Comparison of ENCODE assay signal across 8 cellular contexts in genomic region chr20:44618318-44618731, GRCh38. TPM values are rescaled to one million over a fixed set of nuclear protein-coding genes. Genes with fewer than 3 reads are reported as not detected.
DNase-seq lines count a peak whose midpoint lies in the region; ATAC-seq lines count a peak whose summit lies in the region.

No MANE protein-coding gene starts in this region.

- intact Hi-C loops in activated CD4-positive, alpha-beta T cell treated with anti-CD3 and anti-CD28 coated beads, Interleukin-2, amount 10 ng/mL, durations not matched to agents 24 days and 14 days (cut with micrococcal nuclease) = no loop called here

- peak; percentile 35 for ATAC-seq in GM18861 (IDR thresholded peaks at IDR 0.05; ENCODE audit: unreplicated experiment)
- ATAC-seq in HG03442 (IDR thresholded peaks at IDR 0.05; ENCODE audit: unreplicated experiment) = no peak

- H3K27me3 Mint-ChIP-seq in activated CD4-positive, alpha-beta T cell treated with anti-CD3 and anti-CD28 coated beads, Interleukin-2, amount 10 ng/mL, durations not matched to agents 24 days and 14 days = no peaks in the 10 kb centered on the region

- H3K9me3 Mint-ChIP-seq in activated CD4-positive, alpha-beta T cell treated with anti-CD3 and anti-CD28 coated beads, Interleukin-2, amount 10 ng/mL, durations not matched to agents 24 days and 14 days = peaks cover 2% of the 10 kb centered on the region

- peak; percentile 60 for DNase-seq in activated CD4-positive, alpha-beta T cell treated with anti-CD3 and anti-CD28 coated beads, Interleukin-2, amount 10 ng/mL, durations not matched to agents 24 days and 14 days
- DNase-seq in effector CD8-positive, alpha-beta T cell (lab: John Stamatoyannopoulos, UW) = peak; percentile 19
- peak; percentile 39 for DNase-seq in stimulated activated CD4-positive, alpha-beta T cell treated with anti-CD3 and anti-CD28 coated beads, Interleukin-4, amount 100 ng/mL, for 24 hours
- DNase-seq in Kasumi-1 (lab: John Stamatoyannopoulos, UW) (no peak), SIG-M5 (lab: John Stamatoyannopoulos, UW) (no peak), NCI-H187 (lab: John Stamatoyannopoulos, UW) (no peak)

- peaks cover 67% of the 10 kb centered on the region for H3K36me3 Mint-ChIP-seq in activated CD4-positive, alpha-beta T cell treated with anti-CD3 and anti-CD28 coated beads, Interleukin-2, amount 10 ng/mL, durations not matched to agents 24 days and 14 days (ENCODE audit: low read depth)

- H3K4me1 Mint-ChIP-seq in activated CD4-positive, alpha-beta T cell treated with anti-CD3 and anti-CD28 coated beads, Interleukin-2, amount 10 ng/mL, durations not matched to agents 24 days and 14 days = peaks cover 27% of the 10 kb centered on the region

- H3K27ac Mint-ChIP-seq in activated CD4-positive, alpha-beta T cell treated with anti-CD3 and anti-CD28 coated beads, Interleukin-2, amount 10 ng/mL, durations not matched to agents 24 days and 14 days = peak overlapping the region; percentile 51

- H3K4me3 Mint-ChIP-seq in activated CD4-positive, alpha-beta T cell treated with anti-CD3 and anti-CD28 coated beads, Interleukin-2, amount 10 ng/mL, durations not matched to agents 24 days and 14 days = no peak overlapping the region

RNA-seq across cellular contexts. Expression of gene ADA, which starts 33.2 kb away (rescaled TPM):
- total RNA-seq in activated CD4-positive, alpha-beta T cell treated with anti-CD3 and anti-CD28 coated beads, Interleukin-2, amount 10 ng/mL, durations not matched to agents 24 days and 14 days = 43.7 and 44.5 TPM in 2 replicates

RNA-seq across cellular contexts. Expression of gene PKIG, which starts 35.9 kb away (rescaled TPM):
- 1.2 and 1.7 TPM in 2 replicates for total RNA-seq in activated CD4-positive, alpha-beta T cell treated with anti-CD3 and anti-CD28 coated beads, Interleukin-2, amount 10 ng/mL, durations not matched to agents 24 days and 14 days

Comparison
In these comparisons a context has a peak if more than half of its experiments do, and no peak if none do; other contexts are left out.
1. DNase-seq: peak in activated CD4-positive, alpha-beta T cell treated with anti-CD3 and anti-CD28 coated beads, Interleukin-2, amount 10 ng/mL, durations not matched to agents 24 days and 14 days (single experiment), effector CD8-positive, alpha-beta T cell (single experiment) and stimulated activated CD4-positive, alpha-beta T cell treated with anti-CD3 and anti-CD28 coated beads, Interleukin-4, amount 100 ng/mL, for 24 hours (single experiment); none in Kasumi-1 (0 of 2), SIG-M5 (single experiment) and NCI-H187 (0 of 2).